In genomic region chr3:101268987-101269386, GRCh38 we compare ENCODE assay signal across 20 cellular contexts. TPM values are rescaled to one million over a fixed set of nuclear protein-coding genes. Genes with fewer than 3 reads are reported as not detected.
DNase-seq lines count a peak whose midpoint lies in the region; ATAC-seq and TF ChIP-seq lines count a peak whose summit lies in the region.
"Had no signal": no experiment of that assay in that cellular context is flagged by ENCODE, and none has a peak within 500 bp of the region (broad histone marks: within the 10 kb centered on the region; RNA-seq: fewer than 3 reads in every experiment).

No MANE protein-coding gene starts in this region.

- DNase-seq in ascending aorta (ENCODE audit: low spot score in 2 of 2), result no peak
- no peak for DNase-seq in chondrocyte (ENCODE audit: low spot score)
- DNase-seq in thoracic aorta (ENCODE audit: low spot score), result no peak
- no peak for DNase-seq in hippocampal formation (lab: John Stamatoyannopoulos, UW)
- no peak for DNase-seq in NCI-H524 treated with DMSO at 0.1 percent for 48 hours (lab: John Stamatoyannopoulos, UW)
- DNase-seq: C1 segment of cervical spinal cord; Calu3; CD4-positive, alpha-beta memory T cell; COR-L47; DMS53; DMS79 treated with DMSO at 0.1 percent for 48 hours; GF-D8; GOT3; HFFc6 had no signal

- H3K36me3 ChIP-seq in ascending aorta (no peaks in the 10 kb centered on the region), gastroesophageal sphincter (no peaks in the 10 kb centered on the region), thoracic aorta (no peaks in the 10 kb centered on the region)
- H3K36me3 ChIP-seq: HAP-1 had no signal

- H3K9me3 ChIP-seq in ascending aorta, result no peaks in the 10 kb centered on the region
- no peaks in the 10 kb centered on the region for H3K9me3 ChIP-seq in gastroesophageal sphincter
- no peaks in the 10 kb centered on the region for H3K9me3 ChIP-seq in thoracic aorta
- H3K9me3 ChIP-seq: HAP-1 had no signal

- no peak for TF ChIP-seq POLR2A in gastroesophageal sphincter (IDR thresholded peaks at IDR 0.05)

- H3K27me3 ChIP-seq in ascending aorta, result no peaks in the 10 kb centered on the region
- H3K27me3 ChIP-seq in gastroesophageal sphincter, result no peaks in the 10 kb centered on the region
- no peaks in the 10 kb centered on the region for H3K27me3 ChIP-seq in thoracic aorta (replicated peaks; ENCODE audit: insufficient read depth)

- intact Hi-C loops in ascending aorta (cut with DNase I), result no loop called here

- peak overlapping the region; percentile 58 for H3K27ac Mint-ChIP-seq in chondrocyte (ENCODE audit: unreplicated experiment)
- H3K27ac Mint-ChIP-seq: CD4-positive, alpha-beta memory T cell; HFFc6 had no signal

- H3K27me3 Mint-ChIP-seq in chondrocyte (ENCODE audit: low read depth), result no peaks in the 10 kb centered on the region
- H3K27me3 Mint-ChIP-seq: CD4-positive, alpha-beta memory T cell had no signal

- 20 to 33% methylated on average over 2 of the region's 2 CpGs for WGBS in gastroesophageal sphincter (ENCODE audit: low coverage in 1 of 2), 2 donors

- no peak overlapping the region for H3K4me3 Mint-ChIP-seq in chondrocyte (ENCODE audit: unreplicated experiment)
- H3K4me3 Mint-ChIP-seq: CD4-positive, alpha-beta memory T cell; HFFc6 had no signal

- no peak overlapping the region for H3K4me3 ChIP-seq in ascending aorta
- H3K4me3 ChIP-seq in gastroesophageal sphincter, result no peak overlapping the region
- H3K4me3 ChIP-seq in thoracic aorta, result no peak overlapping the region
- H3K4me3 ChIP-seq: HAP-1 had no signal

- H3K27ac ChIP-seq in ascending aorta, result peak overlapping the region; percentile 54 to 62
- peak overlapping the region in 3 of 4 donors; percentile 34 to 58 (median 49) for H3K27ac ChIP-seq in gastroesophageal sphincter
- peak overlapping the region; percentile 53 to 54 for H3K27ac ChIP-seq in thoracic aorta

- H3K36me3 Mint-ChIP-seq in chondrocyte (ENCODE audit: low read depth), result peaks cover 10% of the 10 kb centered on the region

- peak; percentile 41 for ATAC-seq in gastroesophageal sphincter
- no peak for ATAC-seq in thoracic aorta (ENCODE audit: insufficient number of reproducible peaks, low FRiP score, low read depth)
- no peak for ATAC-seq in HG03521 (IDR thresholded peaks at IDR 0.05; ENCODE audit: unreplicated experiment)

- H3K4me1 Mint-ChIP-seq in chondrocyte (ENCODE audit: low read depth), result peaks cover 30% of the 10 kb centered on the region
- H3K4me1 Mint-ChIP-seq: CD4-positive, alpha-beta memory T cell had no signal

- H3K4me1 ChIP-seq in ascending aorta, result peaks cover 2 to 33% of the 10 kb centered on the region in 2 donors
- peaks cover 5 to 25% (median 13%) of the 10 kb centered on the region in 3 donors for H3K4me1 ChIP-seq in gastroesophageal sphincter
- H3K4me1 ChIP-seq in thoracic aorta (ENCODE audit: control insufficient read depth in 1 of 2, low read depth in 2 of 2), result peaks cover 12 to 58% of the 10 kb centered on the region in 2 donors
- H3K4me1 ChIP-seq: HAP-1 had no signal

- H3K9me3 Mint-ChIP-seq in chondrocyte (ENCODE audit: low read depth), result peaks cover 11% of the 10 kb centered on the region

- TF ChIP-seq CTCF in ascending aorta (IDR thresholded peaks at IDR 0.05), result no peak
- no peak for TF ChIP-seq CTCF in chondrocyte (IDR thresholded peaks at IDR 0.05)
- TF ChIP-seq CTCF in gastroesophageal sphincter (IDR thresholded peaks at IDR 0.05), result no peak
- no peak for TF ChIP-seq CTCF in thoracic aorta (IDR thresholded peaks at IDR 0.05)

- TF ChIP-seq EP300 in gastroesophageal sphincter (IDR thresholded peaks at IDR 0.05), result no peak

RNA-seq across cellular contexts. Expression of gene IMPG2, which starts 51.4 kb away (rescaled TPM):
- total RNA-seq in ascending aorta (0.11 TPM), chondrocyte (0.50 to 0.80 TPM (median 0.56 TPM) in 3 replicates), gastroesophageal sphincter (under 1 TPM; 0.62 to 0.96 (median 0.81) TPM), thoracic aorta (under 1 TPM; 0.21 to 0.81 TPM)
- total RNA-seq: A172, Daoy, G401 had no signal
